8 cellular contexts compared by ENCODE assay signal in genomic region chr11:8839957-8840945, GRCh38.
DNase-seq lines count a peak whose midpoint lies in the region; ATAC-seq lines count a peak whose summit lies in the region.

No MANE protein-coding gene starts in this region.

- peak; percentile 57 for DNase-seq in stimulated activated CD4-positive, alpha-beta T cell treated with anti-CD3 and anti-CD28 coated beads, Interleukin-15, amount 100 ng/mL, for 24 hours
- no peak for DNase-seq in stimulated activated CD4-positive, alpha-beta T cell treated with anti-CD3 and anti-CD28 coated beads, Interleukin-12 subunit alpha, Interleukin-12 subunit beta, amount 100 ng/mL, for 4 hours
- DNase-seq in ureter (ENCODE audit: low spot score) = no peak
- DNase-seq in stimulated activated naive CD4-positive, alpha-beta T cell (lab: John Stamatoyannopoulos, UW) = no peak

- peak overlapping the region; percentile 88 for H3K27ac ChIP-seq in ectodermal cell (ENCODE audit: insufficient read depth, low read depth, low read length, poor library complexity, severe bottlenecking)
- peak overlapping the region; percentile 71 for H3K27ac ChIP-seq in muscle layer of colon (ENCODE audit: low read depth, low read length)

- no peak for ATAC-seq in HG02623 (IDR thresholded peaks at IDR 0.05; ENCODE audit: unreplicated experiment)
- ATAC-seq in HG03039 (IDR thresholded peaks at IDR 0.05; ENCODE audit: unreplicated experiment) = no peak

- no peaks in the 10 kb centered on the region for H3K9me3 ChIP-seq in ectodermal cell (ENCODE audit: control insufficient read depth, low read length)
- no peaks in the 10 kb centered on the region for H3K9me3 ChIP-seq in muscle layer of colon (ENCODE audit: low read length)

- peak overlapping the region; percentile 11 for H3K9ac ChIP-seq in muscle layer of colon (ENCODE audit: low read length)

- H3K4me3 ChIP-seq in ectodermal cell (ENCODE audit: insufficient read depth, low read depth, low read length) (peak overlapping the region; percentile 13), muscle layer of colon (ENCODE audit: low read depth in 1 of 2, low read length in 2 of 2) (peak overlapping the region in 1 of 2 donors; percentile 12)

- no peaks in the 10 kb centered on the region for H3K27me3 ChIP-seq in ectodermal cell (ENCODE audit: control insufficient read depth, insufficient read depth, low read length, poor library complexity, severe bottlenecking)
- H3K27me3 ChIP-seq in muscle layer of colon (ENCODE audit: control insufficient read depth in 1 of 2, insufficient read depth in 2 of 2, low read length in 2 of 2) = no peaks in the 10 kb centered on the region

- 19 to 20% methylated on average over 8 of the region's 8 CpGs for WGBS in ectodermal cell, 2 experiments

- H3K4me1 ChIP-seq in ectodermal cell (ENCODE audit: control insufficient read depth, insufficient read depth, low read length) (peaks cover 24% of the 10 kb centered on the region), muscle layer of colon (ENCODE audit: insufficient read depth, low read length) (peaks cover 27% of the 10 kb centered on the region)

- H3K36me3 ChIP-seq in ectodermal cell (ENCODE audit: control insufficient read depth, insufficient read depth, low read length) (no peaks in the 10 kb centered on the region), muscle layer of colon (ENCODE audit: insufficient read depth, low read length) (no peaks in the 10 kb centered on the region)
